Comparison of ENCODE assay signal across 19 cellular contexts in genomic region chrX:8873102-8873501, GRCh38.
"Had no signal": no experiment of that assay in that cellular context is flagged by ENCODE, and none has a peak within 500 bp of the region (broad histone marks: within the 10 kb centered on the region; RNA-seq: fewer than 3 reads in every experiment).

No MANE protein-coding gene starts in this region.

- DNase-seq: Karpas-422, KG1, MG63, NCI-H1092 treated with DMSO at 0.1 percent for 48 hours, NCI-H1436, NCI-H187, NCI-H2029, NCI-H2081 treated with DMSO at 0.1 percent for 48 hours, NCI-H2171, NCI-H226, NCI-H446, NCI-H510A, NCI-H524 treated with DMSO at 0.1 percent for 48 hours, NCI-H69, NCI-H774, SHP77 had no signal

- H3K9me3 ChIP-seq: MG63 had no signal

- ATAC-seq: SK-N-SH treated with all-trans-retinoic acid at 6 μM for 48 hours had no signal

- FAIRE-seq: RCC 7860 had no signal

- H3K27me3 ChIP-seq: MG63 had no signal

- H3K4me3 ChIP-seq: MG63 had no signal

- H3K27ac ChIP-seq: RWPE1 had no signal

- H3K36me3 ChIP-seq: MG63 had no signal
